ENCODE assay signal across 2 cellular contexts in the genomic region with DNA sequence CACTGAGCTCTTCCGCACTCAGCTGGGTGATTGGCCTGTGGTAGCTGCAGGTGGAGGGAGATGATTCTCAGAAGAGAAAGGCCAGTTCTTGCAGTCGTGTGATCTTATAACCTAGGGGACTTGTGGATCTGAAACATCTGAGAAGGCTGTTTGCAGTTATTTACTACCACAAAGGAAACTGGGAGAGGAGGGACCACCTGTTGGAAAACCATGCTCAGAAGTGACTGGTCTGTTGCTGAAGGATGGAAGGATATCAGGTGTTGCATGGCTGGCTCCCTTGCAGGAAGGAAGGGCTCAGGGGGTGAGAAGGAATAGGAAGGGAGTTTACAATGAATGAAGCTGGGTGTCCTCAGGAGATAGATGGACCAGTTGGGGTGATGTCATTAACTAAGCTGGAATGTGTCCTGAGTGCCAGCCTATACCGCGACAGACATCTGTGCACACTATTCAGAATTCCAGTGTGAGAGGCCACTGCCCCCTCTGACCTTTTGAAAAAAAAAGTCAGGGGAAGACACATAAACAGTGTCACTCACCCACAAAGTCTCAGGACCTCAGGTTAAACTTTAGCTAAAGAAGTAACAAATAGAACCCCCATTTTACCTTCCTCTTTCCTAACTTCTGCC.
A peak's percentile ranks its signal among the peaks of the same experiment; 100 is the strongest.
TF ChIP-seq lines count a peak whose summit lies in the region.

No MANE protein-coding gene starts in this region.

TF ChIP-seq in HCT116, 20 proteins besides CTCF, POLR2A, EP300 and RAD21:
- TF ChIP-seq, protein P1, sequence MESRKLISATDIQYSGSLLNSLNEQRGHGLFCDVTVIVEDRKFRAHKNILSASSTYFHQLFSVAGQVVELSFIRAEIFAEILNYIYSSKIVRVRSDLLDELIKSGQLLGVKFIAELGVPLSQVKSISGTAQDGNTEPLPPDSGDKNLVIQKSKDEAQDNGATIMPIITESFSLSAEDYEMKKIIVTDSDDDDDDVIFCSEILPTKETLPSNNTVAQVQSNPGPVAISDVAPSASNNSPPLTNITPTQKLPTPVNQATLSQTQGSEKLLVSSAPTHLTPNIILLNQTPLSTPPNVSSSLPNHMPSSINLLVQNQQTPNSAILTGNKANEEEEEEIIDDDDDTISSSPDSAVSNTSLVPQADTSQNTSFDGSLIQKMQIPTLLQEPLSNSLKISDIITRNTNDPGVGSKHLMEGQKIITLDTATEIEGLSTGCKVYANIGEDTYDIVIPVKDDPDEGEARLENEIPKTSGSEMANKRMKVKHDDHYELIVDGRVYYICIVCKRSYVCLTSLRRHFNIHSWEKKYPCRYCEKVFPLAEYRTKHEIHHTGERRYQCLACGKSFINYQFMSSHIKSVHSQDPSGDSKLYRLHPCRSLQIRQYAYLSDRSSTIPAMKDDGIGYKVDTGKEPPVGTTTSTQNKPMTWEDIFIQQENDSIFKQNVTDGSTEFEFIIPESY (IDR thresholded peaks at IDR 0.05; ENCODE audit: extremely low read depth, insufficient replicate concordance, low read length): no peak
- TF ChIP-seq EZH2 (IDR thresholded peaks at IDR 0.05): no peak
- no peak for TF ChIP-seq CEBPB (IDR thresholded peaks at IDR 0.05; ENCODE audit: low read depth)
- TF ChIP-seq, protein P2, sequence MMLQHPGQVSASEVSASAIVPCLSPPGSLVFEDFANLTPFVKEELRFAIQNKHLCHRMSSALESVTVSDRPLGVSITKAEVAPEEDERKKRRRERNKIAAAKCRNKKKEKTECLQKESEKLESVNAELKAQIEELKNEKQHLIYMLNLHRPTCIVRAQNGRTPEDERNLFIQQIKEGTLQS (IDR thresholded peaks at IDR 0.05): no peak
- TF ChIP-seq CBX3 (IDR thresholded peaks at IDR 0.05; ENCODE audit: low read depth): no peak
- TF ChIP-seq EGR1 (IDR thresholded peaks at IDR 0.05; ENCODE audit: low read depth): no peak
- no peak for TF ChIP-seq SIN3A (IDR thresholded peaks at IDR 0.05; ENCODE audit: low read depth)
- TF ChIP-seq ELF1 (IDR thresholded peaks at IDR 0.05; ENCODE audit: borderline replicate concordance, low read depth): no peak
- TF ChIP-seq, protein P3, sequence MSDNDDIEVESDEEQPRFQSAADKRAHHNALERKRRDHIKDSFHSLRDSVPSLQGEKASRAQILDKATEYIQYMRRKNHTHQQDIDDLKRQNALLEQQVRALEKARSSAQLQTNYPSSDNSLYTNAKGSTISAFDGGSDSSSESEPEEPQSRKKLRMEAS (IDR thresholded peaks at IDR 0.05): no peak
- TF ChIP-seq, protein P4, sequence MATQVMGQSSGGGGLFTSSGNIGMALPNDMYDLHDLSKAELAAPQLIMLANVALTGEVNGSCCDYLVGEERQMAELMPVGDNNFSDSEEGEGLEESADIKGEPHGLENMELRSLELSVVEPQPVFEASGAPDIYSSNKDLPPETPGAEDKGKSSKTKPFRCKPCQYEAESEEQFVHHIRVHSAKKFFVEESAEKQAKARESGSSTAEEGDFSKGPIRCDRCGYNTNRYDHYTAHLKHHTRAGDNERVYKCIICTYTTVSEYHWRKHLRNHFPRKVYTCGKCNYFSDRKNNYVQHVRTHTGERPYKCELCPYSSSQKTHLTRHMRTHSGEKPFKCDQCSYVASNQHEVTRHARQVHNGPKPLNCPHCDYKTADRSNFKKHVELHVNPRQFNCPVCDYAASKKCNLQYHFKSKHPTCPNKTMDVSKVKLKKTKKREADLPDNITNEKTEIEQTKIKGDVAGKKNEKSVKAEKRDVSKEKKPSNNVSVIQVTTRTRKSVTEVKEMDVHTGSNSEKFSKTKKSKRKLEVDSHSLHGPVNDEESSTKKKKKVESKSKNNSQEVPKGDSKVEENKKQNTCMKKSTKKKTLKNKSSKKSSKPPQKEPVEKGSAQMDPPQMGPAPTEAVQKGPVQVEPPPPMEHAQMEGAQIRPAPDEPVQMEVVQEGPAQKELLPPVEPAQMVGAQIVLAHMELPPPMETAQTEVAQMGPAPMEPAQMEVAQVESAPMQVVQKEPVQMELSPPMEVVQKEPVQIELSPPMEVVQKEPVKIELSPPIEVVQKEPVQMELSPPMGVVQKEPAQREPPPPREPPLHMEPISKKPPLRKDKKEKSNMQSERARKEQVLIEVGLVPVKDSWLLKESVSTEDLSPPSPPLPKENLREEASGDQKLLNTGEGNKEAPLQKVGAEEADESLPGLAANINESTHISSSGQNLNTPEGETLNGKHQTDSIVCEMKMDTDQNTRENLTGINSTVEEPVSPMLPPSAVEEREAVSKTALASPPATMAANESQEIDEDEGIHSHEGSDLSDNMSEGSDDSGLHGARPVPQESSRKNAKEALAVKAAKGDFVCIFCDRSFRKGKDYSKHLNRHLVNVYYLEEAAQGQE (IDR thresholded peaks at IDR 0.05; ENCODE audit: low read depth): no peak
- no peak for TF ChIP-seq ZNF274 (IDR thresholded peaks at IDR 0.05; ENCODE audit: low read depth, low read length)
- TF ChIP-seq EZH2phosphoT487 (IDR thresholded peaks at IDR 0.05; ENCODE audit: borderline replicate concordance): no peak
- no peak for TF ChIP-seq FOSL1 (IDR thresholded peaks at IDR 0.05; ENCODE audit: low read depth)
- TF ChIP-seq ZFX (IDR thresholded peaks at IDR 0.05): no peak
- no peak for TF ChIP-seq POLR2AphosphoS5 (IDR thresholded peaks at IDR 0.05; ENCODE audit: low read depth, low read length)
- no peak for TF ChIP-seq SRF (IDR thresholded peaks at IDR 0.05; ENCODE audit: low read depth)
- no peak for TF ChIP-seq TCF7L2 (IDR thresholded peaks at IDR 0.05; ENCODE audit: borderline replicate concordance, extremely low read depth, insufficient read depth, insufficient read length)
- no peak for TF ChIP-seq YY1 (IDR thresholded peaks at IDR 0.05; ENCODE audit: extremely low read depth, insufficient replicate concordance, low read depth, low read length)
- no peak for TF ChIP-seq SP1 (IDR thresholded peaks at IDR 0.05; ENCODE audit: low read depth)
- no peak for TF ChIP-seq JUND (IDR thresholded peaks at IDR 0.05)
TF ChIP-seq in HCT116: peak in this region for 0.

TF ChIP-seq in liver, 16 proteins besides CTCF, POLR2A, EP300 and RAD21:
- TF ChIP-seq TAF1 (conservative IDR thresholded peaks at IDR 0.05) (no peak), FOXA1 (IDR thresholded peaks at IDR 0.05) (no peak), GABPA (IDR thresholded peaks at IDR 0.05 in 1 of 2, conservative IDR thresholded peaks at IDR 0.05 in 1 of 2) (no peak), HNF4G (IDR thresholded peaks at IDR 0.05) (no peak), HNF4A (conservative IDR thresholded peaks at IDR 0.05) (peak; percentile 40 to 64), EGR1 (IDR thresholded peaks at IDR 0.05; ENCODE audit: low read depth in 2 of 2) (no peak), YY1 (IDR thresholded peaks at IDR 0.05) (peak; percentile 22), RXRA (IDR thresholded peaks at IDR 0.05) (peak; percentile 51 to 81), JUND (IDR thresholded peaks at IDR 0.05) (peak in 1 of 2 donors; percentile 13), FOXA2 (IDR thresholded peaks at IDR 0.05) (no peak), SP1 (IDR thresholded peaks at IDR 0.05) (no peak), NR2F2 (IDR thresholded peaks at IDR 0.05) (peak; percentile 82)
- TF ChIP-seq, protein P2 (IDR thresholded peaks at IDR 0.05): no peak
- TF ChIP-seq, protein P4 (IDR thresholded peaks at IDR 0.05): no peak
- TF ChIP-seq, protein P3 (IDR thresholded peaks at IDR 0.05): no peak
- TF ChIP-seq, protein P1 (IDR thresholded peaks at IDR 0.05): no peak
